Comparison of ENCODE assay signal across 8 cellular contexts in genomic region chr20:63309261-63310071, GRCh38. TPM values are rescaled to one million over a fixed set of nuclear protein-coding genes. Genes with fewer than 3 reads are reported as not detected.
DNase-seq lines count a peak whose midpoint lies in the region; ATAC-seq and TF ChIP-seq lines count a peak whose summit lies in the region.

No MANE protein-coding gene starts in this region.

- H3K9me2 ChIP-seq in SU-DHL-6 (replicated peaks; ENCODE audit: insufficient read depth, low read length) (no peaks in the 10 kb centered on the region), neural cell (ENCODE audit: insufficient read depth, low read length) (no peaks in the 10 kb centered on the region)

- DNase-seq in Caco-2 (peak; percentile 79 to 84), HEK293T (ENCODE audit: extremely low spot score) (peak; percentile 74), epithelial cell of proximal tubule (ENCODE audit: low read depth) (no peak), OCI-M2 (lab: John Stamatoyannopoulos, UW; ENCODE audit: unreplicated experiment) (no peak)

- POLR2A ChIA-PET in Caco-2 (lab: Charles Lee): interaction anchor here (0.5 kb wide), 1 partner anchor 12 kb away, joined by 3 read pairs; no protein-coding TSS in a partner anchor
- POLR2A ChIA-PET in HEK293T (lab: Yijun Ruan, JAX): interaction anchor here (0.8 to 1.0 kb wide), 2 partner anchors 29 to 72 kb away, joined by 3 read pairs; no protein-coding TSS in a partner anchor

- H3K4me3 ChIP-seq in Caco-2 (ENCODE audit: low read depth, low read length): no peak overlapping the region
- H3K4me3 ChIP-seq in SU-DHL-6 (ENCODE audit: insufficient read depth, low read length, poor library complexity, severe bottlenecking): no peak overlapping the region
- H3K4me3 ChIP-seq in epithelial cell of proximal tubule (ENCODE audit: low read depth, low read length): no peak overlapping the region
- H3K4me3 ChIP-seq in neural cell (ENCODE audit: low read length): no peak overlapping the region

- H3K4me1 Mint-ChIP-seq in Caco-2 (ENCODE audit: low read depth, unreplicated experiment): no peaks in the 10 kb centered on the region

- ATAC-seq in HG03439 (IDR thresholded peaks at IDR 0.05; ENCODE audit: unreplicated experiment) (no peak), GM18502 (IDR thresholded peaks at IDR 0.05; ENCODE audit: poor library complexity, unreplicated experiment) (no peak)

- H3K9me3 ChIP-seq in Caco-2 (no peaks in the 10 kb centered on the region), SU-DHL-6 (ENCODE audit: insufficient read depth, low read length) (no peaks in the 10 kb centered on the region), neural cell (ENCODE audit: low read length) (no peaks in the 10 kb centered on the region)

- H3K27me3 ChIP-seq in Caco-2 (replicated peaks; ENCODE audit: control insufficient read depth, insufficient read depth, low read length): peaks cover 1% of the 10 kb centered on the region; the same call in 1 of the 2 replicates
- no peaks in the 10 kb centered on the region for H3K27me3 ChIP-seq in SU-DHL-6 (ENCODE audit: low read length)
- no peaks in the 10 kb centered on the region for H3K27me3 ChIP-seq in neural cell (ENCODE audit: insufficient read depth, low read depth, low read length)

- no peaks in the 10 kb centered on the region for H3K36me3 Mint-ChIP-seq in Caco-2 (ENCODE audit: insufficient read depth, unreplicated experiment)

- no peaks in the 10 kb centered on the region for H3K4me1 ChIP-seq in Caco-2

- TF ChIP-seq RAD21 in neural cell (conservative IDR thresholded peaks at IDR 0.05): peak; percentile 83

- no peak overlapping the region for H3K4me3 Mint-ChIP-seq in Caco-2 (ENCODE audit: unreplicated experiment)

- no peak overlapping the region for H3K4me2 ChIP-seq in SU-DHL-6 (ENCODE audit: low read depth, low read length, poor library complexity, severe bottlenecking)
- H3K4me2 ChIP-seq in neural cell (ENCODE audit: low read length): no peak overlapping the region

- intact Hi-C loops in Caco-2 (cut with micrococcal nuclease; ENCODE audit: unreplicated experiment): loop anchor here (1.0 to 10.0 kb wide), 2 partner anchors 72 to 175 kb away; no protein-coding TSS in a partner anchor

- TF ChIP-seq EP300 in neural cell (conservative IDR thresholded peaks at IDR 0.05; ENCODE audit: poor library complexity, severe bottlenecking): no peak

- no peaks in the 10 kb centered on the region for H4K20me1 ChIP-seq in SU-DHL-6 (ENCODE audit: low read depth, low read length)
- H4K20me1 ChIP-seq in neural cell (ENCODE audit: insufficient read depth): no peaks in the 10 kb centered on the region

- H3K79me2 ChIP-seq in SU-DHL-6 (ENCODE audit: insufficient read depth, low read length) (no peaks in the 10 kb centered on the region), neural cell (replicated peaks; ENCODE audit: insufficient read depth, low read length) (no peaks in the 10 kb centered on the region)

- H3K9me3 Mint-ChIP-seq in Caco-2 (ENCODE audit: unreplicated experiment): no peaks in the 10 kb centered on the region

- H3K27ac Mint-ChIP-seq in Caco-2 (ENCODE audit: unreplicated experiment): no peak overlapping the region

- H3K27ac ChIP-seq in SU-DHL-6 (ENCODE audit: low read depth, low read length): no peak overlapping the region
- H3K27ac ChIP-seq in neural cell (ENCODE audit: low read length): no peak overlapping the region

- no peak overlapping the region for H2AFZ ChIP-seq in SU-DHL-6 (ENCODE audit: low read depth, low read length, severe bottlenecking)
- no peak overlapping the region for H2AFZ ChIP-seq in neural cell (ENCODE audit: low read depth, low read length)

- CTCF ChIA-PET in Caco-2 (lab: Charles Lee) (interaction anchor here (0.6 to 4.7 kb wide), 26 partner anchors 8 to 337 kb away, joined by 3 to 135 read pairs (median 4); partner anchors contain the start of gene ARFGAP1), HEK293T (lab: Yijun Ruan, JAX) (interaction anchor here (0.5 to 4.2 kb wide), 12 partner anchors 8 to 187 kb away, joined by 3 to 44 read pairs (median 3); no protein-coding TSS in a partner anchor)

- no peaks in the 10 kb centered on the region for H3K36me3 ChIP-seq in Caco-2 (ENCODE audit: control insufficient read depth, insufficient read depth, low read length)
- H3K36me3 ChIP-seq in SU-DHL-6 (ENCODE audit: low read length): no peaks in the 10 kb centered on the region
- no peaks in the 10 kb centered on the region for H3K36me3 ChIP-seq in neural cell (ENCODE audit: insufficient read depth, low read length)

- H3K9ac ChIP-seq in SU-DHL-6 (ENCODE audit: low read length) (no peak overlapping the region), neural cell (ENCODE audit: low read length) (peak overlapping the region; percentile 20)

- H3F3A ChIP-seq in SU-DHL-6 (ENCODE audit: insufficient read depth) (no peaks in the 10 kb centered on the region), neural cell (ENCODE audit: insufficient read depth, low read length, poor library complexity, severe bottlenecking) (no peaks in the 10 kb centered on the region)

- TF ChIP-seq CTCF in Caco-2 (IDR thresholded peaks at IDR 0.05; ENCODE audit: insufficient read depth in 1 of 2, low read depth in 1 of 2, low read length in 1 of 2, severe bottlenecking in 1 of 2, unreplicated experiment in 1 of 2): peak; percentile 99 to 100
- TF ChIP-seq CTCF in SU-DHL-6 (IDR thresholded peaks at IDR 0.05; ENCODE audit: insufficient read depth, low read length, poor library complexity, severe bottlenecking): peak; percentile 55
- peak; percentile 65 for TF ChIP-seq CTCF in epithelial cell of proximal tubule (conservative IDR thresholded peaks at IDR 0.05; ENCODE audit: low read depth, low read length)
- peak; percentile 85 for TF ChIP-seq CTCF in neural cell (IDR thresholded peaks at IDR 0.05; ENCODE audit: poor library complexity, severe bottlenecking)

- peaks cover 3% of the 10 kb centered on the region for H3K27me3 Mint-ChIP-seq in Caco-2 (ENCODE audit: insufficient read depth, unreplicated experiment)

- no TSS peak for BruUV-seq in Caco-2 (replicated peaks; lab: Mats Ljungman, UMichigan)

TF ChIP-seq in HEK293T, 16 proteins besides CTCF, POLR2A, EP300 and RAD21:
- no peak for TF ChIP-seq NFRKB (IDR thresholded peaks at IDR 0.05)

TF ChIP-seq in neural cell, 6 proteins besides CTCF, POLR2A, EP300 and RAD21:
- TF ChIP-seq SMC3 (conservative IDR thresholded peaks at IDR 0.05; ENCODE audit: poor library complexity): peak; percentile 95
- no peak for TF ChIP-seq POLR2AphosphoS5 (IDR thresholded peaks at IDR 0.05)

RNA-seq across cellular contexts. Expression of gene COL20A1, which starts 16.5 kb away (rescaled TPM):
- total RNA-seq in Caco-2 (2022) (0.27 and 0.32 TPM in 2 replicates), epithelial cell of proximal tubule (not detected in 2 replicates)
- 0.46 and 1.1 TPM in 2 replicates for polyA plus RNA-seq in neural cell
- not detected in 2 replicates for polyA minus RNA-seq in neural cell

RNA-seq across cellular contexts. Expression of gene ARFGAP1, which starts 36.9 kb away (rescaled TPM):
- 275 and 286 TPM in 2 replicates for total RNA-seq in Caco-2 (2022)
- 73.3 and 78.6 TPM in 2 replicates for total RNA-seq in epithelial cell of proximal tubule
- polyA plus RNA-seq in neural cell: 70.2 and 82.0 TPM in 2 replicates
- 40.6 and 47.7 TPM in 2 replicates for polyA minus RNA-seq in neural cell

RNA-seq across cellular contexts. Expression of gene CHRNA4, which starts 51.7 kb away (rescaled TPM):
- total RNA-seq in Caco-2 (2022) (0.11 and 0.65 TPM in 2 replicates), epithelial cell of proximal tubule (not detected in 2 replicates)
- polyA plus RNA-seq in neural cell: 6.8 and 10.5 TPM in 2 replicates
- 14.6 and 16.2 TPM in 2 replicates for polyA minus RNA-seq in neural cell

RNA-seq across cellular contexts. Expression of gene NKAIN4, which starts 55.2 kb away (rescaled TPM):
- total RNA-seq in Caco-2 (2022): 2.1 and 2.7 TPM in 2 replicates
- total RNA-seq in epithelial cell of proximal tubule: 1.4 and 4.0 TPM in 2 replicates
- 11.2 and 18.7 TPM in 2 replicates for polyA plus RNA-seq in neural cell
- polyA minus RNA-seq in neural cell: 5.4 TPM in 2 replicates

Comparison
In these comparisons a context has a peak if more than half of its experiments do, and no peak if none do; other contexts are left out.
1. DNase-seq: peak in Caco-2 (2 of 2) and HEK293T (single experiment); none in epithelial cell of proximal tubule (single experiment) and OCI-M2 (single experiment).
2. Peak in every context shown above with its lines, with median percentiles within 50 percentile points of each other: CTCF ChIP-seq.